1 cellular context compared by ENCODE assay signal in the genomic region with DNA sequence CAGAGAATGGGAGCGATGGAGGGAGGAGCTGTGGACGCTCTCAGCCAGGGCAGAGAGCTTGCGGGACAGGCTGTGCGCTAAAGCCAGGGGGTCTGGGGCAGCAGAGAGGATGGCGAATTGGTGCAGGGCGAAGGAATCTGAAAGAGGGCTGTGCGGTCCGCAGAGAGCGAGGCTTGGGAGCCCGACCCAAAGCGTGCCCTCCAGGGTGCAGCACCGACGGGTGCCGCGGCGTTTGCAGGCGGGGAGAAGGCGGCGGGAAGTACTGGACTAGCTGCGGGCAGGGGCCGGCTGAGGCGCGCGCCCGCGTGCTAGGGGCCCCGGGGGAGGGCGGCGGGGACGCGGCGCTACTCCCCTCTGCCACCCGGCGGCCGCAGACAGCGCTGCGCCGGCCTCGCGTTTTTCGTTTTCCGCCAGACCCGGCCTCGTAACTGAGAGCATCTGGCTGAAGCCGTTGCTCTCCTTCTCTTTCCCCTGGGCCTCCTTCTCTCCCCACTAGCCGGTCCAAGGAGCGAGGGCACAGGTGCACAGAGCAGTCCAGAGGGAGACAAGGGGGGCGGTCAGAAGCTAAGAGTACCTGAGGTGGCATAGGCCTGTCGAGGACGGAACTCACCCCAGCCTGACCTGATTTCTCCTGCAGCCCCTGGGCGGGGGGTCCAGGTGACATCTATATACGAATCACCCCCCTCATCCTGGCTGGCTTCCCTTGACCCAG.
TF ChIP-seq lines count a peak whose summit lies in the region.

No MANE protein-coding gene starts in this region.

TF ChIP-seq in HepG2, 621 proteins besides CTCF, POLR2A, EP300 and RAD21 (continued from another document and continues in another):
- TF ChIP-seq, protein P1, sequence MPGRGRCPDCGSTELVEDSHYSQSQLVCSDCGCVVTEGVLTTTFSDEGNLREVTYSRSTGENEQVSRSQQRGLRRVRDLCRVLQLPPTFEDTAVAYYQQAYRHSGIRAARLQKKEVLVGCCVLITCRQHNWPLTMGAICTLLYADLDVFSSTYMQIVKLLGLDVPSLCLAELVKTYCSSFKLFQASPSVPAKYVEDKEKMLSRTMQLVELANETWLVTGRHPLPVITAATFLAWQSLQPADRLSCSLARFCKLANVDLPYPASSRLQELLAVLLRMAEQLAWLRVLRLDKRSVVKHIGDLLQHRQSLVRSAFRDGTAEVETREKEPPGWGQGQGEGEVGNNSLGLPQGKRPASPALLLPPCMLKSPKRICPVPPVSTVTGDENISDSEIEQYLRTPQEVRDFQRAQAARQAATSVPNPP (CRISPR knock-in tag; IDR thresholded peaks at IDR 0.05) = peak; percentile 42; the same call in 1 of the 2 replicates
- TF ChIP-seq ESRRA (CRISPR knock-in tag; IDR thresholded peaks at IDR 0.05; ENCODE audit: low read depth) (no peak; the same call in 1 of the 2 replicates), ZNF724P (CRISPR knock-in tag; IDR thresholded peaks at IDR 0.05; ENCODE audit: borderline replicate concordance) (no peak), ZNF598 (CRISPR knock-in tag; IDR thresholded peaks at IDR 0.05; ENCODE audit: borderline replicate concordance) (no peak), ARNT2 (CRISPR knock-in tag; IDR thresholded peaks at IDR 0.05; ENCODE audit: low read depth) (no peak), NFIB (CRISPR knock-in tag; IDR thresholded peaks at IDR 0.05; ENCODE audit: borderline replicate concordance) (no peak), ATF7-NPFF (CRISPR knock-in tag; IDR thresholded peaks at IDR 0.05; ENCODE audit: low read depth) (0 out of 2 replicates have a peak, but pooled peaks have one; percentile 53), CENPT (CRISPR knock-in tag; IDR thresholded peaks at IDR 0.05; ENCODE audit: low read depth) (no peak), REL (CRISPR knock-in tag; conservative IDR thresholded peaks at IDR 0.05) (no peak), TOE1 (CRISPR knock-in tag; IDR thresholded peaks at IDR 0.05) (no peak), CREM (IDR thresholded peaks at IDR 0.05) (no peak), CREM (CRISPR knock-in tag; IDR thresholded peaks at IDR 0.05) (no peak), ZNF20 (CRISPR knock-in tag; IDR thresholded peaks at IDR 0.05) (no peak), ZNF333 (CRISPR knock-in tag; IDR thresholded peaks at IDR 0.05; ENCODE audit: borderline replicate concordance) (no peak), SP2 (CRISPR knock-in tag; IDR thresholded peaks at IDR 0.05) (no peak), U2AF2 (IDR thresholded peaks at IDR 0.05; ENCODE audit: low read depth, low read length) (no peak), ZNF460 (CRISPR knock-in tag; IDR thresholded peaks at IDR 0.05; ENCODE audit: borderline replicate concordance) (no peak), SRSF1 (optimal IDR thresholded peaks at IDR 0.05; ENCODE audit: low read depth, low read length) (no peak), ZNF274 (CRISPR knock-in tag; IDR thresholded peaks at IDR 0.05) (no peak), AGO2 (optimal IDR thresholded peaks at IDR 0.05; ENCODE audit: low read depth, low read length) (peak; percentile 84), ZNF230 (CRISPR knock-in tag; IDR thresholded peaks at IDR 0.05) (no peak), KDM2A (CRISPR knock-in tag; IDR thresholded peaks at IDR 0.05; ENCODE audit: borderline replicate concordance, low read depth) (peak; percentile 26; the same call in 1 of the 2 replicates), MBNL3 (CRISPR knock-in tag; conservative IDR thresholded peaks at IDR 0.05) (no peak), HOXA9 (CRISPR knock-in tag; IDR thresholded peaks at IDR 0.05; ENCODE audit: borderline replicate concordance) (no peak), PHF20 (CRISPR knock-in tag; IDR thresholded peaks at IDR 0.05) (no peak), ZNF652 (CRISPR knock-in tag; IDR thresholded peaks at IDR 0.05; ENCODE audit: borderline replicate concordance, low read depth) (no peak), POLR2AphosphoS5 (IDR thresholded peaks at IDR 0.05; ENCODE audit: low read depth, low read length) (no peak), ZBTB3 (CRISPR knock-in tag; IDR thresholded peaks at IDR 0.05; ENCODE audit: borderline replicate concordance, low read depth) (no peak), ZNF629 (CRISPR knock-in tag; conservative IDR thresholded peaks at IDR 0.05) (no peak)
- TF ChIP-seq, protein P2, sequence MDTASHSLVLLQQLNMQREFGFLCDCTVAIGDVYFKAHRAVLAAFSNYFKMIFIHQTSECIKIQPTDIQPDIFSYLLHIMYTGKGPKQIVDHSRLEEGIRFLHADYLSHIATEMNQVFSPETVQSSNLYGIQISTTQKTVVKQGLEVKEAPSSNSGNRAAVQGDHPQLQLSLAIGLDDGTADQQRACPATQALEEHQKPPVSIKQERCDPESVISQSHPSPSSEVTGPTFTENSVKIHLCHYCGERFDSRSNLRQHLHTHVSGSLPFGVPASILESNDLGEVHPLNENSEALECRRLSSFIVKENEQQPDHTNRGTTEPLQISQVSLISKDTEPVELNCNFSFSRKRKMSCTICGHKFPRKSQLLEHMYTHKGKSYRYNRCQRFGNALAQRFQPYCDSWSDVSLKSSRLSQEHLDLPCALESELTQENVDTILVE (CRISPR knock-in tag; IDR thresholded peaks at IDR 0.05) = no peak
- TF ChIP-seq, protein P3, sequence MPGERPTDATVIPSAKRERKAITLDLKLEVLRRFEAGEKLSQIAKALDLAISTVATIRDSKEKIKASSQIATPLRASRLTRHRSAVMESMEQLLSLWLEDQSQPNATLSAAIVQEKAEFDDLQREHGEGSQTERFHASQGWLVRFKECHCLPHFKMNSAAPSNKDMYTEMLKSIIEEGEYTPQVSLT (CRISPR knock-in tag; IDR thresholded peaks at IDR 0.05; ENCODE audit: borderline replicate concordance, low read depth) = no peak
- TF ChIP-seq, protein P4, sequence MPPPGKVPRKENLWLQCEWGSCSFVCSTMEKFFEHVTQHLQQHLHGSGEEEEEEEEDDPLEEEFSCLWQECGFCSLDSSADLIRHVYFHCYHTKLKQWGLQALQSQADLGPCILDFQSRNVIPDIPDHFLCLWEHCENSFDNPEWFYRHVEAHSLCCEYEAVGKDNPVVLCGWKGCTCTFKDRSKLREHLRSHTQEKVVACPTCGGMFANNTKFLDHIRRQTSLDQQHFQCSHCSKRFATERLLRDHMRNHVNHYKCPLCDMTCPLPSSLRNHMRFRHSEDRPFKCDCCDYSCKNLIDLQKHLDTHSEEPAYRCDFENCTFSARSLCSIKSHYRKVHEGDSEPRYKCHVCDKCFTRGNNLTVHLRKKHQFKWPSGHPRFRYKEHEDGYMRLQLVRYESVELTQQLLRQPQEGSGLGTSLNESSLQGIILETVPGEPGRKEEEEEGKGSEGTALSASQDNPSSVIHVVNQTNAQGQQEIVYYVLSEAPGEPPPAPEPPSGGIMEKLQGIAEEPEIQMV (CRISPR knock-in tag; IDR thresholded peaks at IDR 0.05; ENCODE audit: low read depth) = no peak
- TF ChIP-seq, protein P5, sequence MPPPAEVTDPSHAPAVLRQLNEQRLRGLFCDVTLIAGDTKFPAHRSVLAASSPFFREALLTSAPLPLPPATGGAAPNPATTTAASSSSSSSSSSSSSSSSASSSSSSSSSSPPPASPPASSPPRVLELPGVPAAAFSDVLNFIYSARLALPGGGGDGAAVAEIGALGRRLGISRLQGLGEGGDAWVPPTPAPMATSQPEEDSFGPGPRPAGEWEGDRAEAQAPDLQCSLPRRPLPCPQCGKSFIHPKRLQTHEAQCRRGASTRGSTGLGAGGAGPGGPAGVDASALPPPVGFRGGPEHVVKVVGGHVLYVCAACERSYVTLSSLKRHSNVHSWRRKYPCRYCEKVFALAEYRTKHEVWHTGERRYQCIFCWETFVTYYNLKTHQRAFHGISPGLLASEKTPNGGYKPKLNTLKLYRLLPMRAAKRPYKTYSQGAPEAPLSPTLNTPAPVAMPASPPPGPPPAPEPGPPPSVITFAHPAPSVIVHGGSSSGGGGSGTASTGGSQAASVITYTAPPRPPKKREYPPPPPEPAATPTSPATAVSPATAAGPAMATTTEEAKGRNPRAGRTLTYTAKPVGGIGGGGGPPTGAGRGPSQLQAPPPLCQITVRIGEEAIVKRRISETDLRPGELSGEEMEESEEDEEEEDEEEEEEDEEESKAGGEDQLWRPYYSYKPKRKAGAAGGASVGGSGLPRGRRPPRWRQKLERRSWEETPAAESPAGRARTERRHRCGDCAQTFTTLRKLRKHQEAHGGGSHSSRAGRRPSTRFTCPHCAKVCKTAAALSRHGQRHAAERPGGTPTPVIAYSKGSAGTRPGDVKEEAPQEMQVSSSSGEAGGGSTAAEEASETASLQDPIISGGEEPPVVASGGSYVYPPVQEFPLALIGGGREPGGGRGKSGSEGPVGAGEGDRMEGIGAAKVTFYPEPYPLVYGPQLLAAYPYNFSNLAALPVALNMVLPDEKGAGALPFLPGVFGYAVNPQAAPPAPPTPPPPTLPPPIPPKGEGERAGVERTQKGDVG (CRISPR knock-in tag; IDR thresholded peaks at IDR 0.05; ENCODE audit: borderline replicate concordance) = no peak
- TF ChIP-seq, protein P6, sequence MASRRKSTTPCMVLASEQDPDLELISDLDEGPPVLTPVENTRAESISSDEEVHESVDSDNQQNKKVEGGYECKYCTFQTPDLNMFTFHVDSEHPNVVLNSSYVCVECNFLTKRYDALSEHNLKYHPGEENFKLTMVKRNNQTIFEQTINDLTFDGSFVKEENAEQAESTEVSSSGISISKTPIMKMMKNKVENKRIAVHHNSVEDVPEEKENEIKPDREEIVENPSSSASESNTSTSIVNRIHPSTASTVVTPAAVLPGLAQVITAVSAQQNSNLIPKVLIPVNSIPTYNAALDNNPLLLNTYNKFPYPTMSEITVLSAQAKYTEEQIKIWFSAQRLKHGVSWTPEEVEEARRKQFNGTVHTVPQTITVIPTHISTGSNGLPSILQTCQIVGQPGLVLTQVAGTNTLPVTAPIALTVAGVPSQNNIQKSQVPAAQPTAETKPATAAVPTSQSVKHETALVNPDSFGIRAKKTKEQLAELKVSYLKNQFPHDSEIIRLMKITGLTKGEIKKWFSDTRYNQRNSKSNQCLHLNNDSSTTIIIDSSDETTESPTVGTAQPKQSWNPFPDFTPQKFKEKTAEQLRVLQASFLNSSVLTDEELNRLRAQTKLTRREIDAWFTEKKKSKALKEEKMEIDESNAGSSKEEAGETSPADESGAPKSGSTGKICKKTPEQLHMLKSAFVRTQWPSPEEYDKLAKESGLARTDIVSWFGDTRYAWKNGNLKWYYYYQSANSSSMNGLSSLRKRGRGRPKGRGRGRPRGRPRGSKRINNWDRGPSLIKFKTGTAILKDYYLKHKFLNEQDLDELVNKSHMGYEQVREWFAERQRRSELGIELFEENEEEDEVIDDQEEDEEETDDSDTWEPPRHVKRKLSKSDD (CRISPR knock-in tag; IDR thresholded peaks at IDR 0.05; ENCODE audit: low read depth) = no peak
- TF ChIP-seq, protein P7, sequence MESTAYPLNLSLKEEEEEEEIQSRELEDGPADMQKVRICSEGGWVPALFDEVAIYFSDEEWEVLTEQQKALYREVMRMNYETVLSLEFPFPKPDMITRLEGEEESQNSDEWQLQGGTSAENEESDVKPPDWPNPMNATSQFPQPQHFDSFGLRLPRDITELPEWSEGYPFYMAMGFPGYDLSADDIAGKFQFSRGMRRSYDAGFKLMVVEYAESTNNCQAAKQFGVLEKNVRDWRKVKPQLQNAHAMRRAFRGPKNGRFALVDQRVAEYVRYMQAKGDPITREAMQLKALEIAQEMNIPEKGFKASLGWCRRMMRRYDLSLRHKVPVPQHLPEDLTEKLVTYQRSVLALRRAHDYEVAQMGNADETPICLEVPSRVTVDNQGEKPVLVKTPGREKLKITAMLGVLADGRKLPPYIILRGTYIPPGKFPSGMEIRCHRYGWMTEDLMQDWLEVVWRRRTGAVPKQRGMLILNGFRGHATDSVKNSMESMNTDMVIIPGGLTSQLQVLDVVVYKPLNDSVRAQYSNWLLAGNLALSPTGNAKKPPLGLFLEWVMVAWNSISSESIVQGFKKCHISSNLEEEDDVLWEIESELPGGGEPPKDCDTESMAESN (CRISPR knock-in tag; conservative IDR thresholded peaks at IDR 0.05) = 0 out of 2 replicates have a peak, but pooled peaks have one; percentile 26
- TF ChIP-seq, protein P8, sequence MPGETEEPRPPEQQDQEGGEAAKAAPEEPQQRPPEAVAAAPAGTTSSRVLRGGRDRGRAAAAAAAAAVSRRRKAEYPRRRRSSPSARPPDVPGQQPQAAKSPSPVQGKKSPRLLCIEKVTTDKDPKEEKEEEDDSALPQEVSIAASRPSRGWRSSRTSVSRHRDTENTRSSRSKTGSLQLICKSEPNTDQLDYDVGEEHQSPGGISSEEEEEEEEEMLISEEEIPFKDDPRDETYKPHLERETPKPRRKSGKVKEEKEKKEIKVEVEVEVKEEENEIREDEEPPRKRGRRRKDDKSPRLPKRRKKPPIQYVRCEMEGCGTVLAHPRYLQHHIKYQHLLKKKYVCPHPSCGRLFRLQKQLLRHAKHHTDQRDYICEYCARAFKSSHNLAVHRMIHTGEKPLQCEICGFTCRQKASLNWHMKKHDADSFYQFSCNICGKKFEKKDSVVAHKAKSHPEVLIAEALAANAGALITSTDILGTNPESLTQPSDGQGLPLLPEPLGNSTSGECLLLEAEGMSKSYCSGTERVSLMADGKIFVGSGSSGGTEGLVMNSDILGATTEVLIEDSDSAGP (CRISPR knock-in tag; IDR thresholded peaks at IDR 0.05; ENCODE audit: borderline replicate concordance) = 0 out of 2 replicates have a peak, but pooled peaks have one; percentile 35
- TF ChIP-seq, protein P9, sequence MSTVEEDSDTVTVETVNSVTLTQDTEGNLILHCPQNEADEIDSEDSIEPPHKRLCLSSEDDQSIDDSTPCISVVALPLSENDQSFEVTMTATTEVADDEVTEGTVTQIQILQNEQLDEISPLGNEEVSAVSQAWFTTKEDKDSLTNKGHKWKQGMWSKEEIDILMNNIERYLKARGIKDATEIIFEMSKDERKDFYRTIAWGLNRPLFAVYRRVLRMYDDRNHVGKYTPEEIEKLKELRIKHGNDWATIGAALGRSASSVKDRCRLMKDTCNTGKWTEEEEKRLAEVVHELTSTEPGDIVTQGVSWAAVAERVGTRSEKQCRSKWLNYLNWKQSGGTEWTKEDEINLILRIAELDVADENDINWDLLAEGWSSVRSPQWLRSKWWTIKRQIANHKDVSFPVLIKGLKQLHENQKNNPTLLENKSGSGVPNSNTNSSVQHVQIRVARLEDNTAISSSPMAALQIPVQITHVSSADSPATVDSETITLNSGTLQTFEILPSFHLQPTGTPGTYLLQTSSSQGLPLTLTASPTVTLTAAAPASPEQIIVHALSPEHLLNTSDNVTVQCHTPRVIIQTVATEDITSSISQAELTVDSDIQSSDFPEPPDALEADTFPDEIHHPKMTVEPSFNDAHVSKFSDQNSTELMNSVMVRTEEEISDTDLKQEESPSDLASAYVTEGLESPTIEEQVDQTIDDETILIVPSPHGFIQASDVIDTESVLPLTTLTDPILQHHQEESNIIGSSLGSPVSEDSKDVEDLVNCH (CRISPR knock-in tag; IDR thresholded peaks at IDR 0.05) = no peak
- TF ChIP-seq, protein P10, sequence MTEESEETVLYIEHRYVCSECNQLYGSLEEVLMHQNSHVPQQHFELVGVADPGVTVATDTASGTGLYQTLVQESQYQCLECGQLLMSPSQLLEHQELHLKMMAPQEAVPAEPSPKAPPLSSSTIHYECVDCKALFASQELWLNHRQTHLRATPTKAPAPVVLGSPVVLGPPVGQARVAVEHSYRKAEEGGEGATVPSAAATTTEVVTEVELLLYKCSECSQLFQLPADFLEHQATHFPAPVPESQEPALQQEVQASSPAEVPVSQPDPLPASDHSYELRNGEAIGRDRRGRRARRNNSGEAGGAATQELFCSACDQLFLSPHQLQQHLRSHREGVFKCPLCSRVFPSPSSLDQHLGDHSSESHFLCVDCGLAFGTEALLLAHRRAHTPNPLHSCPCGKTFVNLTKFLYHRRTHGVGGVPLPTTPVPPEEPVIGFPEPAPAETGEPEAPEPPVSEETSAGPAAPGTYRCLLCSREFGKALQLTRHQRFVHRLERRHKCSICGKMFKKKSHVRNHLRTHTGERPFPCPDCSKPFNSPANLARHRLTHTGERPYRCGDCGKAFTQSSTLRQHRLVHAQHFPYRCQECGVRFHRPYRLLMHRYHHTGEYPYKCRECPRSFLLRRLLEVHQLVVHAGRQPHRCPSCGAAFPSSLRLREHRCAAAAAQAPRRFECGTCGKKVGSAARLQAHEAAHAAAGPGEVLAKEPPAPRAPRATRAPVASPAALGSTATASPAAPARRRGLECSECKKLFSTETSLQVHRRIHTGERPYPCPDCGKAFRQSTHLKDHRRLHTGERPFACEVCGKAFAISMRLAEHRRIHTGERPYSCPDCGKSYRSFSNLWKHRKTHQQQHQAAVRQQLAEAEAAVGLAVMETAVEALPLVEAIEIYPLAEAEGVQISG (CRISPR knock-in tag; IDR thresholded peaks at IDR 0.05) = peak; percentile 42; the same call in 1 of the 2 replicates
